In genomic region chr1:110344152-110344551, GRCh38 we compare ENCODE assay signal across 2 cellular contexts.
TF ChIP-seq lines count a peak whose summit lies in the region.

No MANE protein-coding gene starts in this region.

TF ChIP-seq in SK-N-SH, 30 proteins besides CTCF, POLR2A, EP300 and RAD21 (continued from another document):
- TF ChIP-seq, protein P1, sequence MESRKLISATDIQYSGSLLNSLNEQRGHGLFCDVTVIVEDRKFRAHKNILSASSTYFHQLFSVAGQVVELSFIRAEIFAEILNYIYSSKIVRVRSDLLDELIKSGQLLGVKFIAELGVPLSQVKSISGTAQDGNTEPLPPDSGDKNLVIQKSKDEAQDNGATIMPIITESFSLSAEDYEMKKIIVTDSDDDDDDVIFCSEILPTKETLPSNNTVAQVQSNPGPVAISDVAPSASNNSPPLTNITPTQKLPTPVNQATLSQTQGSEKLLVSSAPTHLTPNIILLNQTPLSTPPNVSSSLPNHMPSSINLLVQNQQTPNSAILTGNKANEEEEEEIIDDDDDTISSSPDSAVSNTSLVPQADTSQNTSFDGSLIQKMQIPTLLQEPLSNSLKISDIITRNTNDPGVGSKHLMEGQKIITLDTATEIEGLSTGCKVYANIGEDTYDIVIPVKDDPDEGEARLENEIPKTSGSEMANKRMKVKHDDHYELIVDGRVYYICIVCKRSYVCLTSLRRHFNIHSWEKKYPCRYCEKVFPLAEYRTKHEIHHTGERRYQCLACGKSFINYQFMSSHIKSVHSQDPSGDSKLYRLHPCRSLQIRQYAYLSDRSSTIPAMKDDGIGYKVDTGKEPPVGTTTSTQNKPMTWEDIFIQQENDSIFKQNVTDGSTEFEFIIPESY (IDR thresholded peaks at IDR 0.05; ENCODE audit: borderline replicate concordance, low read depth): no peak
- TF ChIP-seq TAF1 (IDR thresholded peaks at IDR 0.05; ENCODE audit: borderline replicate concordance, low read depth, low read length) (no peak), TEAD4 (IDR thresholded peaks at IDR 0.05; ENCODE audit: borderline replicate concordance, insufficient read depth) (no peak), FOXJ3 (CRISPR knock-in tag; IDR thresholded peaks at IDR 0.05) (no peak)

TF ChIP-seq in SK-N-SH treated with all-trans-retinoic acid at 6 μM for 48 hours, 23 proteins besides CTCF, POLR2A, EP300 and RAD21 (continued from another document):
- TF ChIP-seq, protein P2, sequence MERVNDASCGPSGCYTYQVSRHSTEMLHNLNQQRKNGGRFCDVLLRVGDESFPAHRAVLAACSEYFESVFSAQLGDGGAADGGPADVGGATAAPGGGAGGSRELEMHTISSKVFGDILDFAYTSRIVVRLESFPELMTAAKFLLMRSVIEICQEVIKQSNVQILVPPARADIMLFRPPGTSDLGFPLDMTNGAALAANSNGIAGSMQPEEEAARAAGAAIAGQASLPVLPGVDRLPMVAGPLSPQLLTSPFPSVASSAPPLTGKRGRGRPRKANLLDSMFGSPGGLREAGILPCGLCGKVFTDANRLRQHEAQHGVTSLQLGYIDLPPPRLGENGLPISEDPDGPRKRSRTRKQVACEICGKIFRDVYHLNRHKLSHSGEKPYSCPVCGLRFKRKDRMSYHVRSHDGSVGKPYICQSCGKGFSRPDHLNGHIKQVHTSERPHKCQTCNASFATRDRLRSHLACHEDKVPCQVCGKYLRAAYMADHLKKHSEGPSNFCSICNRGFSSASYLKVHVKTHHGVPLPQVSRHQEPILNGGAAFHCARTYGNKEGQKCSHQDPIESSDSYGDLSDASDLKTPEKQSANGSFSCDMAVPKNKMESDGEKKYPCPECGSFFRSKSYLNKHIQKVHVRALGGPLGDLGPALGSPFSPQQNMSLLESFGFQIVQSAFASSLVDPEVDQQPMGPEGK (CRISPR knock-in tag; IDR thresholded peaks at IDR 0.05; ENCODE audit: borderline replicate concordance): no peak
- TF ChIP-seq POU6F1 (CRISPR knock-in tag; IDR thresholded peaks at IDR 0.05; ENCODE audit: borderline replicate concordance, low read depth) (no peak), OSR1 (CRISPR knock-in tag; IDR thresholded peaks at IDR 0.05) (no peak), SNAI2 (CRISPR knock-in tag; IDR thresholded peaks at IDR 0.05) (no peak), ZFP3 (CRISPR knock-in tag; IDR thresholded peaks at IDR 0.05) (no peak), ZNF8 (CRISPR knock-in tag; IDR thresholded peaks at IDR 0.05) (no peak), GLIS3 (CRISPR knock-in tag; IDR thresholded peaks at IDR 0.05) (no peak), TOX (CRISPR knock-in tag; IDR thresholded peaks at IDR 0.05; ENCODE audit: borderline replicate concordance) (no peak)
- TF ChIP-seq, protein P3, sequence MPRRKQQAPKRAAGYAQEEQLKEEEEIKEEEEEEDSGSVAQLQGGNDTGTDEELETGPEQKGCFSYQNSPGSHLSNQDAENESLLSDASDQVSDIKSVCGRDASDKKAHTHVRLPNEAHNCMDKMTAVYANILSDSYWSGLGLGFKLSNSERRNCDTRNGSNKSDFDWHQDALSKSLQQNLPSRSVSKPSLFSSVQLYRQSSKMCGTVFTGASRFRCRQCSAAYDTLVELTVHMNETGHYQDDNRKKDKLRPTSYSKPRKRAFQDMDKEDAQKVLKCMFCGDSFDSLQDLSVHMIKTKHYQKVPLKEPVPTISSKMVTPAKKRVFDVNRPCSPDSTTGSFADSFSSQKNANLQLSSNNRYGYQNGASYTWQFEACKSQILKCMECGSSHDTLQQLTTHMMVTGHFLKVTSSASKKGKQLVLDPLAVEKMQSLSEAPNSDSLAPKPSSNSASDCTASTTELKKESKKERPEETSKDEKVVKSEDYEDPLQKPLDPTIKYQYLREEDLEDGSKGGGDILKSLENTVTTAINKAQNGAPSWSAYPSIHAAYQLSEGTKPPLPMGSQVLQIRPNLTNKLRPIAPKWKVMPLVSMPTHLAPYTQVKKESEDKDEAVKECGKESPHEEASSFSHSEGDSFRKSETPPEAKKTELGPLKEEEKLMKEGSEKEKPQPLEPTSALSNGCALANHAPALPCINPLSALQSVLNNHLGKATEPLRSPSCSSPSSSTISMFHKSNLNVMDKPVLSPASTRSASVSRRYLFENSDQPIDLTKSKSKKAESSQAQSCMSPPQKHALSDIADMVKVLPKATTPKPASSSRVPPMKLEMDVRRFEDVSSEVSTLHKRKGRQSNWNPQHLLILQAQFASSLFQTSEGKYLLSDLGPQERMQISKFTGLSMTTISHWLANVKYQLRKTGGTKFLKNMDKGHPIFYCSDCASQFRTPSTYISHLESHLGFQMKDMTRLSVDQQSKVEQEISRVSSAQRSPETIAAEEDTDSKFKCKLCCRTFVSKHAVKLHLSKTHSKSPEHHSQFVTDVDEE (CRISPR knock-in tag; IDR thresholded peaks at IDR 0.05): no peak
TF ChIP-seq in SK-N-SH treated with all-trans-retinoic acid at 6 μM for 48 hours: peak in this region for 0.
